25 cellular contexts compared by ENCODE assay signal in the genomic region with DNA sequence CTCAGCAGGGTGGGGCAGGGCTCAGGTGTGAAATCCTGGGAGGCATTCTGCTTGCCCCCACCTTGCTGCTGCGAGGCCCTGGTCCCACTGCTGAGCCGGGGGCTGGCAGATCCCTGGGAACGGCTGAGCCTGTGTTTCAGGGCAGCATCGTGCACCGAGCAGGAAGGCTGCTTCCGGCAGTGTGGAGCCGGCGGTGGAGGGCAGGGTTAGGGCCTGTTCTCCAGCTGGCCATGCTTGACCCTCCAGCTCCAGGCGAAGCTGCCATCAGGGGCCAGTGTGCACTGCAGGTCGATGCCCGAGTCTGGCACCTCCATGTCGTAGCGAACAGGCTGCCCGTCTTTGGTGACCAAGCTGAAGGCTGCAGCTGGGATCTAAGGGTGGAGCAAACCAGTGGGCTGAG. TPM values are rescaled to one million over a fixed set of nuclear protein-coding genes. Genes with fewer than 3 reads are reported as not detected.
"Had no signal": no experiment of that assay in that cellular context is flagged by ENCODE, and none has a peak within 500 bp of the region (broad histone marks: within the 10 kb centered on the region; RNA-seq: fewer than 3 reads in every experiment).

No MANE protein-coding gene starts in this region.

- H3K27ac ChIP-seq: coronary artery, epithelial cell of prostate, neutrophil, ovary, uterus had no signal

- H3K27ac Mint-ChIP-seq: activated CD4-positive, alpha-beta T cell treated with anti-CD3 and anti-CD28 coated beads, Interleukin-2, amount 10 ng/mL, durations not matched to agents 7 days and 5 days; activated T-helper 2 cell treated with anti-CD3 and anti-CD28 coated beads, Interferon-gamma antibody, Interleukin-2, Interleukin-4, amounts not matched to agents 10 μg/mL and 5 μg/mL and 100 μg/mL, durations not matched to agents 14 hours and 24 hours and 36 hours; natural killer cell treated with Interleukin-12 subunit alpha and Interleukin-12 subunit beta and Interleukin-15 and Interleukin-18, amount 100 ng/mL, for 72 hours had no signal

- H3K36me3 Mint-ChIP-seq: natural killer cell treated with Interleukin-12 subunit alpha and Interleukin-12 subunit beta and Interleukin-15 and Interleukin-18, amount 100 ng/mL, for 72 hours had no signal

- H3K27me3 ChIP-seq: heart right ventricle, neutrophil, ovary, transverse colon, uterus had no signal

- H3K4me3 Mint-ChIP-seq: activated CD4-positive, alpha-beta T cell treated with anti-CD3 and anti-CD28 coated beads, Interleukin-2, amount 10 ng/mL, durations not matched to agents 7 days and 5 days; activated naive CD8-positive, alpha-beta T cell treated with anti-CD3 and anti-CD28 coated beads, Interleukin-2, amount 10 ng/mL, durations not matched to agents 7 days and 5 days; memory B cell; natural killer cell treated with Interleukin-12 subunit alpha and Interleukin-12 subunit beta and Interleukin-15 and Interleukin-18, amount 100 ng/mL, for 72 hours; T-helper 17 cell had no signal

- ATAC-seq: activated CD4-positive, CD25-positive, alpha-beta regulatory T cell treated with anti-CD3 and anti-CD28 coated beads, Interleukin-2, amount 50 U/mL, for 24 hours; left cardiac atrium; natural killer cell treated with Interleukin-12 subunit alpha and Interleukin-12 subunit beta and Interleukin-15 and Interleukin-18, amount 100 ng/mL, for 72 hours; stimulated activated memory B cell treated with anti-CD40 and anti-IgM and Interleukin-4, amounts not matched to agents 10 μg/mL and 1 μg/mL and 100 μg/mL, for 72 hours; T-helper 17 cell had no signal

- DNase-seq: activated CD4-positive, alpha-beta T cell treated with anti-CD3 and anti-CD28 coated beads, Interleukin-2, amount 10 ng/mL, durations not matched to agents 7 days and 5 days; activated naive CD4-positive, alpha-beta T cell; activated naive CD8-positive, alpha-beta T cell treated with anti-CD3 and anti-CD28 coated beads, Interleukin-2, amount 10 ng/mL, durations not matched to agents 7 days and 5 days; activated T-cell treated with anti-CD3 and anti-CD28 coated beads, Interleukin-2, amount 50 U/mL, for 1 hour; amygdala; heart right ventricle; islet precursor cell; left cardiac atrium; ovary; stimulated activated CD4-positive, alpha-beta T cell treated with anti-CD3 and anti-CD28 coated beads, Interleukin-1b, Interleukin-23, amount 100 ng/mL, for 48 hours; T-helper 17 cell; transverse colon; uterus had no signal

- H3K9me3 Mint-ChIP-seq: activated CD4-positive, alpha-beta T cell treated with anti-CD3 and anti-CD28 coated beads, Interleukin-2, amount 10 ng/mL, durations not matched to agents 7 days and 5 days; activated naive CD8-positive, alpha-beta T cell treated with anti-CD3 and anti-CD28 coated beads, Interleukin-2, amount 10 ng/mL, durations not matched to agents 7 days and 5 days; activated T-helper 2 cell treated with anti-CD3 and anti-CD28 coated beads, Interferon-gamma antibody, Interleukin-2, Interleukin-4, amounts not matched to agents 10 μg/mL and 5 μg/mL and 100 μg/mL, durations not matched to agents 14 hours and 24 hours and 36 hours; memory B cell; natural killer cell treated with Interleukin-12 subunit alpha and Interleukin-12 subunit beta and Interleukin-15 and Interleukin-18, amount 100 ng/mL, for 72 hours; stimulated activated memory B cell treated with anti-CD40 and anti-IgM and Interleukin-4, amounts not matched to agents 10 μg/mL and 1 μg/mL and 100 μg/mL, for 72 hours had no signal

- H3K9me3 ChIP-seq: heart right ventricle, neutrophil, ovary, prostate gland, transverse colon, uterus had no signal

- H3K36me3 ChIP-seq: uterus had no signal

- H3K27me3 Mint-ChIP-seq: activated CD4-positive, alpha-beta T cell treated with anti-CD3 and anti-CD28 coated beads, Interleukin-2, amount 10 ng/mL, durations not matched to agents 7 days and 5 days; activated naive CD8-positive, alpha-beta T cell treated with anti-CD3 and anti-CD28 coated beads, Interleukin-2, amount 10 ng/mL, durations not matched to agents 7 days and 5 days; memory B cell; natural killer cell treated with Interleukin-12 subunit alpha and Interleukin-12 subunit beta and Interleukin-15 and Interleukin-18, amount 100 ng/mL, for 72 hours; stimulated activated memory B cell treated with anti-CD40 and anti-IgM and Interleukin-4, amounts not matched to agents 10 μg/mL and 1 μg/mL and 100 μg/mL, for 72 hours; T-helper 17 cell had no signal

- H3K4me3 ChIP-seq: coronary artery, heart right ventricle, ovary, prostate gland, transverse colon, uterus had no signal

RNA-seq across cellular contexts. Expression of a gene that starts 2.5 kb away (rescaled TPM):
- total RNA-seq: left cardiac atrium, lower leg skin, right cardiac atrium, temporal lobe, uterus had no signal
- polyA plus RNA-seq: heart right ventricle, ovary, right cardiac atrium had no signal
